ENCODE assay signal across 9 cellular contexts in the genomic region with DNA sequence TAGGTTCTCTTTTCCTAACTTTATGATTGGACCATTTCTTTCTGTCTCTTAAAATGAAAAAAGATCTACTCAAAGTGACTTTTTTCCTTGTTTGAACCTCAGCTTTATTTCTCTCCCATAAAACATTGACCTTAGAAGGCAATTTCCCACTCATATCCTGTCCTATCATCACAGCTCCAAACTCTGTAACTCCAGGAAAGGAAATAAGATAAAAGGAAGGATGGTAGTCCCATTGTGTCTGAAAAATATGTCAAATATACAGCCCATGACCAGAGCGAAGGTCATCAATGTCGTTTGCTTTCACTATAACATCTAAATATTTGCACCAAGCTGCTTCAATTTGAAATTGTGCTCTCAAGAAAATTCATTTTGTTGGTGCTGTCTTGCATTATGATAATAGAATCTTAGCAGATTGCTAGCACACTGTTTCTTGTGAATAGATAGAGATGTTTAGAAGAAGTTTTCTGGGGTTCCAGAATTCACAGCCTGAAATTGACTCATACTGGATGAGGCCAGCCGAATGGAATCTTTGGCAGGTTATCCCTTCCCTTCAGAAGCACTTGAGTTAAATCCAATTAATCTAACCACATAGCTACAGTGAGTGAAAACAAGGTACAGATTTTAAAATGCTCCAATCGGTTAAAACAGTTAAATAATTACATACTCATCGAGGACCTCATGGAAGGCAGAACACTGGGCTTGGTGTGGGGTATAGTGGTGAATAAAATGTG.
DNase-seq lines count a peak whose midpoint lies in the region; ATAC-seq and TF ChIP-seq lines count a peak whose summit lies in the region.
"Had no signal": no experiment of that assay in that cellular context is flagged by ENCODE, and none has a peak within 500 bp of the region (broad histone marks: within the 10 kb centered on the region; RNA-seq: fewer than 3 reads in every experiment).

No MANE protein-coding gene starts in this region.

- peak overlapping the region; percentile 74 for H3K9ac ChIP-seq in adipocyte (ENCODE audit: low read length)

- H3K27ac ChIP-seq in foreskin keratinocyte = peak overlapping the region; percentile 6

- H3K4me3 ChIP-seq in BJ (ENCODE audit: low read depth, low read length) = no peak overlapping the region
- H3K4me3 ChIP-seq in adipocyte (ENCODE audit: low read length) = peak overlapping the region; percentile 63
- H3K4me3 ChIP-seq in retinal pigment epithelial cell (ENCODE audit: low read length) = no peak overlapping the region

- no peak for TF ChIP-seq CTCF in BJ (IDR thresholded peaks at IDR 0.05; ENCODE audit: insufficient read depth, low read depth, low read length)
- TF ChIP-seq CTCF in foreskin keratinocyte (conservative IDR thresholded peaks at IDR 0.05) = no peak
- no peak for TF ChIP-seq CTCF in retinal pigment epithelial cell (conservative IDR thresholded peaks at IDR 0.05; ENCODE audit: low read depth, low read length)

- H3K4me1 ChIP-seq in adipocyte (ENCODE audit: control insufficient read depth, insufficient read depth, low read length) (peaks cover 61% of the 10 kb centered on the region), foreskin keratinocyte (peaks cover 35% of the 10 kb centered on the region)

- ATAC-seq in foreskin keratinocyte (peak; percentile 80), HG02870 (IDR thresholded peaks at IDR 0.05; ENCODE audit: unreplicated experiment) (no peak)

- H3K27me3 ChIP-seq in BJ (ENCODE audit: control insufficient read depth, insufficient read depth, low read length) (no peaks in the 10 kb centered on the region), adipocyte (replicated peaks; ENCODE audit: control insufficient read depth, insufficient read depth, low read length) (no peaks in the 10 kb centered on the region), foreskin keratinocyte (no peaks in the 10 kb centered on the region)

- POLR2A ChIA-PET in BJ (lab: Charles Lee) = interaction anchor here (0.6 kb wide), 2 partner anchors 9 to 86 kb away, joined by 3 read pairs; no protein-coding TSS in a partner anchor

- CTCF ChIA-PET in BJ (lab: Yijun Ruan, JAX) = interaction anchor here (1.4 to 2.0 kb wide), 3 partner anchors 9 to 98 kb away, joined by 3 to 6 read pairs (median 3); no protein-coding TSS in a partner anchor

- H3K9me3 ChIP-seq in adipocyte (ENCODE audit: control insufficient read depth, low read length) = no peaks in the 10 kb centered on the region

- peaks cover 11% of the 10 kb centered on the region for H3K36me3 ChIP-seq in BJ (ENCODE audit: control insufficient read depth, insufficient read depth, low read length)
- peaks cover 54% of the 10 kb centered on the region for H3K36me3 ChIP-seq in adipocyte (ENCODE audit: control insufficient read depth, insufficient read depth, low read length, severe bottlenecking)

- DNase-seq in BJ (ENCODE audit: low read depth) = peak; percentile 75
- peak; percentile 70 for DNase-seq in adipocyte (ENCODE audit: low read depth)
- DNase-seq in foreskin keratinocyte = peak in 1 of 2 donors; percentile 70
- DNase-seq in retinal pigment epithelial cell (ENCODE audit: low read depth) = peak; percentile 82
- no peak for DNase-seq in NCI-H748 (lab: John Stamatoyannopoulos, UW; ENCODE audit: unreplicated experiment)
- no peak for DNase-seq in GM19238 (ENCODE audit: insufficient read length, low spot score)
- DNase-seq in SIG-M5 treated with dmso at 0.1 percent for 504 hours (lab: John Stamatoyannopoulos, UW; ENCODE audit: unreplicated experiment) = no peak
- DNase-seq: activated CD4-positive, alpha-beta T cell treated with anti-CD3 and anti-CD28 coated beads for 1 hour had no signal

Comparison
In these comparisons a context has a peak if more than half of its experiments do, and no peak if none do; other contexts are left out.
1. DNase-seq: peak in BJ (single experiment), adipocyte (single experiment) and retinal pigment epithelial cell (single experiment); none in NCI-H748 (single experiment), GM19238 (single experiment) and SIG-M5 treated with dmso at 0.1 percent for 504 hours (single experiment).